In genomic region chr7:113118074-113118959, GRCh38 we compare ENCODE assay signal across 1 cellular context.
TF ChIP-seq lines count a peak whose summit lies in the region.

Gene SMIM30 (minus strand): TSS chr7:113118554. CDS start chr7:113117578, 976 bp downstream.

TF ChIP-seq in HepG2, 621 proteins besides CTCF, POLR2A, EP300 and RAD21 (continued from another document and continues in another):
- peak; percentile 49; the same call in 1 of the 2 replicates for TF ChIP-seq ARID4A (CRISPR knock-in tag; IDR thresholded peaks at IDR 0.05; ENCODE audit: borderline replicate concordance)
- no peak for TF ChIP-seq ZNF629 (CRISPR knock-in tag; conservative IDR thresholded peaks at IDR 0.05)
- TF ChIP-seq ZMYM3 (CRISPR knock-in tag; IDR thresholded peaks at IDR 0.05), result no peak
- TF ChIP-seq LCORL (IDR thresholded peaks at IDR 0.05), result no peak
- TF ChIP-seq LCORL (CRISPR knock-in tag; IDR thresholded peaks at IDR 0.05), result peak; percentile 47; the same call in 1 of the 2 replicates
- TF ChIP-seq ZNF616 (CRISPR knock-in tag; IDR thresholded peaks at IDR 0.05; ENCODE audit: low read depth), result 0 out of 2 replicates have a peak, but pooled peaks have one; percentile 37
- no peak for TF ChIP-seq CREBL2 (CRISPR knock-in tag; IDR thresholded peaks at IDR 0.05; ENCODE audit: borderline replicate concordance)
- no peak for TF ChIP-seq NCOA5 (CRISPR knock-in tag; IDR thresholded peaks at IDR 0.05)
- TF ChIP-seq RXRA (CRISPR knock-in tag; IDR thresholded peaks at IDR 0.05), result 0 out of 2 replicates have a peak, but pooled peaks have one; percentile 28
- TF ChIP-seq SMARCC2 (IDR thresholded peaks at IDR 0.05), result no peak
- no peak for TF ChIP-seq ZNF746 (CRISPR knock-in tag; IDR thresholded peaks at IDR 0.05)
- peak; percentile 29; the same call in 1 of the 2 replicates for TF ChIP-seq FOXP4 (CRISPR knock-in tag; IDR thresholded peaks at IDR 0.05)
- no peak for TF ChIP-seq NFE2L2 (IDR thresholded peaks at IDR 0.05; ENCODE audit: low read length)
- no peak for TF ChIP-seq TBP (CRISPR knock-in tag; IDR thresholded peaks at IDR 0.05)
- no peak for TF ChIP-seq E2F2 (CRISPR knock-in tag; IDR thresholded peaks at IDR 0.05; ENCODE audit: borderline replicate concordance)
- TF ChIP-seq TFE3 (CRISPR knock-in tag; IDR thresholded peaks at IDR 0.05), result peak; percentile 58; the same call in 1 of the 2 replicates
- TF ChIP-seq KDM4B (CRISPR knock-in tag; IDR thresholded peaks at IDR 0.05), result no peak
- no peak for TF ChIP-seq MIXL1 (CRISPR knock-in tag; IDR thresholded peaks at IDR 0.05)
- TF ChIP-seq ZFYVE20 (CRISPR knock-in tag; IDR thresholded peaks at IDR 0.05; ENCODE audit: borderline replicate concordance, low read depth), result no peak
- TF ChIP-seq ZNF510 (CRISPR knock-in tag; IDR thresholded peaks at IDR 0.05; ENCODE audit: low read depth), result no peak; the same call in 1 of the 2 replicates
- no peak for TF ChIP-seq ZNF333 (CRISPR knock-in tag; IDR thresholded peaks at IDR 0.05; ENCODE audit: borderline replicate concordance)
- peak; percentile 100 for TF ChIP-seq THAP11 (CRISPR knock-in tag; IDR thresholded peaks at IDR 0.05)
- TF ChIP-seq ZNF660 (CRISPR knock-in tag; IDR thresholded peaks at IDR 0.05; ENCODE audit: borderline replicate concordance, low read depth), result no peak
- peak; percentile 82 for TF ChIP-seq ARID5B (CRISPR knock-in tag; IDR thresholded peaks at IDR 0.05)
- no peak for TF ChIP-seq CBFB (CRISPR knock-in tag; IDR thresholded peaks at IDR 0.05)
- no peak for TF ChIP-seq NFE2 (CRISPR knock-in tag; IDR thresholded peaks at IDR 0.05)
- no peak for TF ChIP-seq WIZ (CRISPR knock-in tag; IDR thresholded peaks at IDR 0.05)
- no peak for TF ChIP-seq ATM (IDR thresholded peaks at IDR 0.05; ENCODE audit: borderline replicate concordance)
- TF ChIP-seq ZNF232 (CRISPR knock-in tag; IDR thresholded peaks at IDR 0.05; ENCODE audit: borderline replicate concordance), result no peak
- no peak for TF ChIP-seq CEBPB (IDR thresholded peaks at IDR 0.05; ENCODE audit: borderline replicate concordance, low read depth, low read length)
- peak; percentile 59 for TF ChIP-seq PHF8 (CRISPR knock-in tag; IDR thresholded peaks at IDR 0.05)
- TF ChIP-seq SP1 (IDR thresholded peaks at IDR 0.05), result no peak
- TF ChIP-seq SP1 (CRISPR knock-in tag; IDR thresholded peaks at IDR 0.05), result peak; percentile 50; the same call in 1 of the 2 replicates
- no peak for TF ChIP-seq GTF3A (CRISPR knock-in tag; conservative IDR thresholded peaks at IDR 0.05)
- no peak for TF ChIP-seq ZNF530 (CRISPR knock-in tag; IDR thresholded peaks at IDR 0.05; ENCODE audit: low read depth)
- no peak for TF ChIP-seq TIGD3 (CRISPR knock-in tag; IDR thresholded peaks at IDR 0.05; ENCODE audit: borderline replicate concordance)
- TF ChIP-seq ZSCAN21 (CRISPR knock-in tag; IDR thresholded peaks at IDR 0.05; ENCODE audit: borderline replicate concordance), result no peak
- TF ChIP-seq ZBTB8A (CRISPR knock-in tag; IDR thresholded peaks at IDR 0.05; ENCODE audit: borderline replicate concordance, low read depth), result no peak
- no peak for TF ChIP-seq MEIS2 (CRISPR knock-in tag; IDR thresholded peaks at IDR 0.05)
- no peak for TF ChIP-seq ZBTB21 (CRISPR knock-in tag; IDR thresholded peaks at IDR 0.05)
- TF ChIP-seq MZF1 (CRISPR knock-in tag; IDR thresholded peaks at IDR 0.05; ENCODE audit: borderline replicate concordance), result no peak
- TF ChIP-seq HNRNPK (IDR thresholded peaks at IDR 0.05; ENCODE audit: low read depth, low read length, poor library complexity, severe bottlenecking), result no peak
- TF ChIP-seq KLF11 (CRISPR knock-in tag; IDR thresholded peaks at IDR 0.05), result 0 out of 2 replicates have a peak, but pooled peaks have one; percentile 26
- TF ChIP-seq AHDC1 (CRISPR knock-in tag; IDR thresholded peaks at IDR 0.05; ENCODE audit: borderline replicate concordance), result no peak
